23 cellular contexts compared by ENCODE assay signal in genomic region chr1:44033041-44033575, GRCh38. TPM values are rescaled to one million over a fixed set of nuclear protein-coding genes. Genes with fewer than 3 reads are reported as not detected.
DNase-seq lines count a peak whose midpoint lies in the region; ATAC-seq and TF ChIP-seq lines count a peak whose summit lies in the region.
"Had no signal": no experiment of that assay in that cellular context is flagged by ENCODE, and none has a peak within 500 bp of the region (broad histone marks: within the 10 kb centered on the region; RNA-seq: fewer than 3 reads in every experiment).

No MANE protein-coding gene starts in this region.

- TF ChIP-seq EP300 in esophagus muscularis mucosa (IDR thresholded peaks at IDR 0.05): no peak

- DNase-seq in OCI-LY7 (ENCODE audit: low spot score) (no peak), esophagus muscularis mucosa (ENCODE audit: extremely low spot score) (no peak), posterior vena cava (ENCODE audit: low spot score) (peak; percentile 11), NK-92 (lab: John Stamatoyannopoulos, UW; ENCODE audit: unreplicated experiment) (no peak), Ammon's horn (ENCODE audit: low spot score) (no peak), osteocyte (ENCODE audit: extremely low spot score, unreplicated experiment) (no peak)
- DNase-seq: activated effector memory CD4-positive, alpha-beta T cell treated with Interleukin-2 at 50 U/mL for 16 hours; caudate nucleus; Karpas-422; NCI-H1048; NCI-H2029; NCI-H446 treated with DMSO at 0.1 percent for 48 hours; right cardiac atrium; stimulated activated naive CD4-positive, alpha-beta T cell; T-cell; upper lobe of right lung had no signal

- no peaks in the 10 kb centered on the region for H3K79me2 ChIP-seq in OCI-LY7 (ENCODE audit: insufficient read depth, low read depth, low read length)

- no peaks in the 10 kb centered on the region for H3K9me2 ChIP-seq in OCI-LY7 (ENCODE audit: insufficient read depth, low read length)

- no peaks in the 10 kb centered on the region for H3K36me3 Mint-ChIP-seq in osteocyte (ENCODE audit: unreplicated experiment)
- H3K36me3 Mint-ChIP-seq: memory B cell, T-cell had no signal

- no TSS peak for BruUV-seq in OCI-LY7 (replicated peaks; lab: Mats Ljungman, UMichigan)

- TF ChIP-seq CTCF in C4-2B (conservative IDR thresholded peaks at IDR 0.05): no peak
- TF ChIP-seq CTCF in OCI-LY7 (conservative IDR thresholded peaks at IDR 0.05; ENCODE audit: low read length): no peak
- no peak for TF ChIP-seq CTCF in esophagus muscularis mucosa (IDR thresholded peaks at IDR 0.05)
- TF ChIP-seq CTCF in osteocyte (IDR thresholded peaks at IDR 0.05): no peak

- no peaks in the 10 kb centered on the region for H3K27me3 ChIP-seq in esophagus muscularis mucosa
- H3K27me3 ChIP-seq: adrenal gland, upper lobe of right lung had no signal

- H3K9me3 ChIP-seq in OCI-LY7 (ENCODE audit: low read length) (no peaks in the 10 kb centered on the region), esophagus muscularis mucosa (no peaks in the 10 kb centered on the region)
- H3K9me3 ChIP-seq: adrenal gland, neutrophil, upper lobe of right lung had no signal

- H3K4me1 Mint-ChIP-seq in osteocyte (ENCODE audit: unreplicated experiment): peaks cover 36% of the 10 kb centered on the region

- POLR2A ChIA-PET in OCI-LY7 (lab: Charles Lee): no interaction called here

- H3K4me1 ChIP-seq in OCI-LY7 (ENCODE audit: insufficient read depth, low read length, poor library complexity, severe bottlenecking): peaks cover 32% of the 10 kb centered on the region
- H3K4me1 ChIP-seq in esophagus muscularis mucosa: peaks cover 27 to 79% (median 65%) of the 10 kb centered on the region in 4 donors

- H3K4me3 ChIP-seq in OCI-LY7 (ENCODE audit: low read depth, low read length, poor library complexity, severe bottlenecking): no peak overlapping the region
- H3K4me3 ChIP-seq in esophagus muscularis mucosa: no peak overlapping the region
- H3K4me3 ChIP-seq: adrenal gland, GM12878, upper lobe of right lung had no signal

- H4K20me1 ChIP-seq in OCI-LY7 (ENCODE audit: insufficient read depth, low read length): no peaks in the 10 kb centered on the region

- H2AFZ ChIP-seq in OCI-LY7 (ENCODE audit: low read length): no peak overlapping the region

- H3K27ac ChIP-seq in C4-2B (peak overlapping the region; percentile 78), OCI-LY7 (ENCODE audit: low read depth, low read length, poor library complexity, severe bottlenecking) (no peak overlapping the region), esophagus muscularis mucosa (replicated peaks in 1 of 4) (peak overlapping the region; percentile 27 to 89 (median 86))
- H3K27ac ChIP-seq: neutrophil, VCaP had no signal

- no peak for ATAC-seq in GM19397 (IDR thresholded peaks at IDR 0.05; ENCODE audit: unreplicated experiment)
- ATAC-seq: GM12878, right cardiac atrium, T-cell, upper lobe of right lung had no signal

- H3K9me3 Mint-ChIP-seq in osteocyte (ENCODE audit: unreplicated experiment): no peaks in the 10 kb centered on the region
- H3K9me3 Mint-ChIP-seq: memory B cell, T-cell had no signal

- H3K4me3 Mint-ChIP-seq in osteocyte (ENCODE audit: unreplicated experiment): no peak overlapping the region
- H3K4me3 Mint-ChIP-seq: memory B cell had no signal

- no peak for TF ChIP-seq POLR2A in esophagus muscularis mucosa (IDR thresholded peaks at IDR 0.05; ENCODE audit: low read depth)

- peak overlapping the region; percentile 98; the same call in 1 of the 2 replicates for H3K4me2 ChIP-seq in OCI-LY7 (ENCODE audit: low read length)

- no peak overlapping the region for H3K27ac Mint-ChIP-seq in osteocyte (ENCODE audit: unreplicated experiment)
- H3K27ac Mint-ChIP-seq: memory B cell had no signal

- intact Hi-C loops in OCI-LY7 (cut with micrococcal nuclease; ENCODE audit: unreplicated experiment) (no loop called here), esophagus muscularis mucosa (cut with DNase I) (loop anchor here (5.0 to 10.0 kb wide), 2 partner anchors 41 to 268 kb away; partner anchors contain the start of gene CCDC24), posterior vena cava (cut with DNase I) (loop anchor here in 1 of 2 donors (5.0 kb wide), 1 partner anchor 36 kb away; no protein-coding TSS in a partner anchor)

- CTCF ChIA-PET in OCI-LY7 (lab: Charles Lee; ENCODE audit: unreplicated experiment): no interaction called here

- H3K36me3 ChIP-seq in OCI-LY7 (ENCODE audit: insufficient read depth, low read length): no peaks in the 10 kb centered on the region
- H3K36me3 ChIP-seq in esophagus muscularis mucosa: no peaks in the 10 kb centered on the region
- H3K36me3 ChIP-seq: adrenal gland, neutrophil, upper lobe of right lung had no signal

- 91% methylated on average over 8 of the region's 8 CpGs for WGBS in esophagus muscularis mucosa

- no peaks in the 10 kb centered on the region for H3K27me3 Mint-ChIP-seq in osteocyte (ENCODE audit: unreplicated experiment)
- H3K27me3 Mint-ChIP-seq: memory B cell, T-cell had no signal

RNA-seq across cellular contexts. Expression of gene SLC6A9, which starts 1.8 kb away (rescaled TPM):
- 7.0 and 8.2 TPM in 2 replicates for total RNA-seq in OCI-LY7 (2014; rRNA removed; shearing (Covaris generic))
- total RNA-seq in OCI-LY7 (2022) (21.8 and 22.4 TPM in 2 replicates), esophagus muscularis mucosa (10 to 100 TPM in 2 of 4 donors, 1 to 10 TPM in 2; 5.2 to 17.9 (median 7.8) TPM), posterior vena cava (10 to 100 TPM in 1 of 2 donors, 1 to 10 TPM in 1; 7.8 to 12.2 TPM), osteocyte (49.4 and 51.6 TPM in 2 replicates)

RNA-seq across cellular contexts. Expression of gene CCDC24, which starts 41.7 kb away (rescaled TPM):
- 1.9 and 8.9 TPM in 2 replicates for total RNA-seq in OCI-LY7 (2014; rRNA removed; shearing (Covaris generic))
- total RNA-seq in OCI-LY7 (2022): 4.6 and 9.2 TPM in 2 replicates
- 1 to 10 TPM; 6.2 to 7.3 (median 6.7) TPM for total RNA-seq in esophagus muscularis mucosa
- 1 to 10 TPM; 2.5 to 4.1 TPM for total RNA-seq in posterior vena cava
- 5.1 and 5.3 TPM in 2 replicates for total RNA-seq in osteocyte

RNA-seq across cellular contexts. Expression of gene B4GALT2, which starts 54.1 kb away (rescaled TPM):
- 1.4 and 1.9 TPM in 2 replicates for total RNA-seq in OCI-LY7 (2014; rRNA removed; shearing (Covaris generic))
- total RNA-seq in OCI-LY7 (2022) (0.57 and 0.65 TPM in 2 replicates), esophagus muscularis mucosa (10 to 100 TPM; 45.3 to 94.5 (median 77.5) TPM), posterior vena cava (10 to 100 TPM; 39.0 to 45.7 TPM), osteocyte (62.8 and 65.5 TPM in 2 replicates)

RNA-seq across cellular contexts. Expression of gene ATP6V0B, which starts 58.3 kb away (rescaled TPM):
- 62.0 and 97.1 TPM in 2 replicates for total RNA-seq in OCI-LY7 (2014; rRNA removed; shearing (Covaris generic))
- 58.9 and 68.4 TPM in 2 replicates for total RNA-seq in OCI-LY7 (2022)
- total RNA-seq in esophagus muscularis mucosa: 100 to 1,000 TPM in 1 of 4 donors, 10 to 100 TPM in 3; 68.1 to 122 (median 98.2) TPM
- total RNA-seq in posterior vena cava: 10 to 100 TPM; 69.4 to 77.4 TPM
- total RNA-seq in osteocyte: 128 and 130 TPM in 2 replicates

Comparison
In these comparisons a context has a peak if more than half of its experiments do, and no peak if none do; other contexts are left out.
1. RNA of gene B4GALT2, which starts 54.1 kb away (total RNA-seq): 45.3 to 94.5 TPM in esophagus muscularis mucosa, 62.8 to 65.5 TPM in osteocyte and 39.0 to 45.7 TPM in posterior vena cava; 0.57 to 1.9 TPM in OCI-LY7; every median in the first group is over 10 times any median in the second.